In the genomic region with DNA sequence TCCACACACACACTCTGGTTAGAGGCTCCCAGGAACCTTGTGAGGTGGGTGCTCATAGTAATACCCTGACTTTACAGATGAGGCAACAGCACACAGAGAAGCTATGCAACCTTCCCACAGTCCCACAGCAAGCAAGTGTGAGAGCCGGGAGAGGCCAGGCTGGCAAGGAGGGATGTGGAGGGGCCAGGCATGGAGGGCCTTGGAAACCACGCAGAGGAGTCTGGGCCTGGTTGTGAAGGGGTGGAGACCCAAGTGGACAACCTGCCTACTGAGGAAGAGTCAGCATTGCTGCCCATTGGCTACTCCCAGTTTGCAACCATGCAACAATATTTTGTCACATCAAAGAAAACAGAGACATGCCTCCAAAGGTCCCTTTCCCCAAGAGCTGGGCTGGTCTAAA, we compare ENCODE assay signal across 17 cellular contexts.
DNase-seq lines count a peak whose midpoint lies in the region; ATAC-seq and TF ChIP-seq lines count a peak whose summit lies in the region.
"Had no signal": no experiment of that assay in that cellular context is flagged by ENCODE, and none has a peak within 500 bp of the region (broad histone marks: within the 10 kb centered on the region; RNA-seq: fewer than 3 reads in every experiment).

No MANE protein-coding gene starts in this region.

- no peak for TF ChIP-seq CTCF in CD8-positive, alpha-beta T cell (IDR thresholded peaks at IDR 0.05)
- TF ChIP-seq CTCF in natural killer cell (IDR thresholded peaks at IDR 0.05) = no peak

- peaks cover 16 to 51% (median 34%) of the 10 kb centered on the region in 11 experiments; a peak in 17 of 22 replicates for H3K36me3 ChIP-seq in BLaER1 treated with 17β-estradiol and CSF1 and Interleukin-3, amounts not matched to agents 10 nM and 100 nM
- H3K36me3 ChIP-seq in CD8-positive, alpha-beta T cell (ENCODE audit: insufficient read depth, low read length) = peaks cover 27% of the 10 kb centered on the region
- H3K36me3 ChIP-seq: colonic mucosa, ovary, tibial artery had no signal

- H3K36me3 Mint-ChIP-seq in CD8-positive, alpha-beta T cell = peaks cover 77% of the 10 kb centered on the region
- peaks cover 6% of the 10 kb centered on the region for H3K36me3 Mint-ChIP-seq in natural killer cell

- peak overlapping the region; percentile 41 to 90 (median 75) for H3K4me2 ChIP-seq in BLaER1 treated with 17β-estradiol and CSF1 and Interleukin-3, amounts not matched to agents 10 nM and 100 nM

- peak overlapping the region in 5 of 11 experiments; percentile 11 to 52 (median 36); a peak in 5 of 22 replicates for H3K27ac ChIP-seq in BLaER1 treated with 17β-estradiol and CSF1 and Interleukin-3, amounts not matched to agents 10 nM and 100 nM
- H3K27ac ChIP-seq in CD8-positive, alpha-beta T cell (ENCODE audit: low read depth, low read length) = no peak overlapping the region
- peak overlapping the region; percentile 32 for H3K27ac ChIP-seq in cingulate gyrus (ENCODE audit: low read depth, low read length)
- H3K27ac ChIP-seq: colonic mucosa, ovary, SK-N-MC, tibial artery had no signal

- H3K4me3 ChIP-seq in BLaER1 treated with 17β-estradiol and CSF1 and Interleukin-3, amounts not matched to agents 10 nM and 100 nM = no peak overlapping the region
- H3K4me3 ChIP-seq in CD8-positive, alpha-beta T cell (ENCODE audit: low read depth, low read length) = no peak overlapping the region
- H3K4me3 ChIP-seq: colonic mucosa, ovary, SK-N-MC, tibial artery had no signal

- peak overlapping the region in 4 of 11 experiments; percentile 12 to 31 (median 22); a peak in 4 of 22 replicates for H3K9ac ChIP-seq in BLaER1 treated with 17β-estradiol and CSF1 and Interleukin-3, amounts not matched to agents 10 nM and 100 nM

- peak overlapping the region; percentile 97 for H3K27ac Mint-ChIP-seq in CD8-positive, alpha-beta T cell
- peak overlapping the region; percentile 53 to 93 for H3K27ac Mint-ChIP-seq in natural killer cell

- intact Hi-C loops in CD8-positive, alpha-beta T cell (cut with DNase I, micrococcal nuclease) = no loop called here
- intact Hi-C loops in natural killer cell (cut with micrococcal nuclease) = no loop called here

- no peaks in the 10 kb centered on the region for H3K27me3 ChIP-seq in BLaER1 treated with 17β-estradiol and CSF1 and Interleukin-3, amounts not matched to agents 10 nM and 100 nM
- H3K27me3 ChIP-seq in CD8-positive, alpha-beta T cell (ENCODE audit: insufficient read depth, low read length) = no peaks in the 10 kb centered on the region
- H3K27me3 ChIP-seq: colonic mucosa, ovary had no signal

- peaks cover 65% of the 10 kb centered on the region for H3K4me1 Mint-ChIP-seq in CD8-positive, alpha-beta T cell (ENCODE audit: low read depth)
- peaks cover 49 to 54% of the 10 kb centered on the region in 2 donors for H3K4me1 Mint-ChIP-seq in natural killer cell

- ATAC-seq in CD8-positive, alpha-beta T cell = no peak
- ATAC-seq in natural killer cell = no peak
- no peak for ATAC-seq in HG03196 (IDR thresholded peaks at IDR 0.05; ENCODE audit: unreplicated experiment)
- no peak for ATAC-seq in HG02571 (IDR thresholded peaks at IDR 0.05; ENCODE audit: unreplicated experiment)

- CTCF ChIA-PET in CD8-positive, alpha-beta T cell (lab: Charles Lee) = interaction anchor here (1.3 to 17.1 kb wide), 4 partner anchors 20 to 135 kb away, joined by 3 to 337 read pairs (median 7); no protein-coding TSS in a partner anchor

- H3K9me3 Mint-ChIP-seq in CD8-positive, alpha-beta T cell = no peaks in the 10 kb centered on the region
- no peaks in the 10 kb centered on the region for H3K9me3 Mint-ChIP-seq in natural killer cell

- no peak for DNase-seq in CD8-positive, alpha-beta T cell
- DNase-seq in natural killer cell (no peak), NCI-H1105 (lab: John Stamatoyannopoulos, UW) (no peak)
- DNase-seq in activated CD4-positive, CD25-positive, alpha-beta regulatory T cell (lab: John Stamatoyannopoulos, UW) = no peak
- DNase-seq: activated CD4-positive, alpha-beta T cell treated with anti-CD3 and anti-CD28 coated beads, Interleukin-2, amount 50 U/mL, for 4 hours; colonic mucosa; DMS79 treated with DMSO at 0.1 percent for 48 hours; erythroblast; MM.1S; NCI-H1930; ovary; tibial artery had no signal

- no peaks in the 10 kb centered on the region for H3K9me3 ChIP-seq in BLaER1 treated with 17β-estradiol and CSF1 and Interleukin-3, amounts not matched to agents 10 nM and 100 nM (replicated peaks in 1 of 11)
- no peaks in the 10 kb centered on the region for H3K9me3 ChIP-seq in CD8-positive, alpha-beta T cell (ENCODE audit: low read length)
- H3K9me3 ChIP-seq: colonic mucosa, ovary, tibial artery had no signal

- POLR2A ChIA-PET in CD8-positive, alpha-beta T cell (lab: Charles Lee) = interaction anchor here (1.4 kb wide), 1 partner anchor 136 kb away, joined by 4 read pairs; no protein-coding TSS in a partner anchor

- H3K4me3 Mint-ChIP-seq in CD8-positive, alpha-beta T cell = no peak overlapping the region
- H3K4me3 Mint-ChIP-seq in natural killer cell = no peak overlapping the region

- H3K4me1 ChIP-seq in BLaER1 treated with 17β-estradiol and CSF1 and Interleukin-3, amounts not matched to agents 10 nM and 100 nM = peaks cover 25 to 100% (median 96%) of the 10 kb centered on the region in 10 experiments
- H3K4me1 ChIP-seq in CD8-positive, alpha-beta T cell (ENCODE audit: insufficient read depth, low read length) = peaks cover 66% of the 10 kb centered on the region
- H3K4me1 ChIP-seq: colonic mucosa had no signal

- peaks cover 0 to 20% (median 0%) of the 10 kb centered on the region in 11 experiments; a peak in 7 of 22 replicates for H4K20me1 ChIP-seq in BLaER1 treated with 17β-estradiol and CSF1 and Interleukin-3, amounts not matched to agents 10 nM and 100 nM

- no peaks in the 10 kb centered on the region for H3K27me3 Mint-ChIP-seq in CD8-positive, alpha-beta T cell (ENCODE audit: low read depth)
- no peaks in the 10 kb centered on the region for H3K27me3 Mint-ChIP-seq in natural killer cell (ENCODE audit: low read depth in 2 of 2)
